ENCODE assay signal across 10 cellular contexts in genomic region chr5:172559004-172559932, GRCh38.
A peak's percentile ranks its signal among the peaks of the same experiment; 100 is the strongest.
DNase-seq lines count a peak whose midpoint lies in the region; ATAC-seq and TF ChIP-seq lines count a peak whose summit lies in the region.
"Had no signal": no experiment of that assay in that cellular context is flagged by ENCODE, and none has a peak within 500 bp of the region (broad histone marks: within the 10 kb centered on the region; RNA-seq: fewer than 3 reads in every experiment).

No MANE protein-coding gene starts in this region.

- H3K27me3 ChIP-seq in heart left ventricle, result no peaks in the 10 kb centered on the region

- intact Hi-C loops in heart left ventricle (cut with DNase I), result loop anchor here in 3 of 10 donors (5.0 to 10.0 kb wide), 3 partner anchors 83 to 138 kb away; partner anchors contain the start of gene NEURL1B (in 3 of the 3)

- WGBS in heart left ventricle, 4 donors, result 57 to 73% (median 65%) methylated on average over 22 to 23 of the region's 23 CpGs

- H3K27ac Mint-ChIP-seq in T-helper 17 cell (no peak overlapping the region), progenitor cell of endocrine pancreas (no peak overlapping the region)
- H3K27ac Mint-ChIP-seq: activated T-helper 1 cell treated with anti-CD3 and anti-CD28 coated beads, Interleukin-12 subunit alpha, Interleukin-12 subunit beta, Interleukin-2, Interleukin-4 antibody, amounts not matched to agents 30 ng/mL and 10 ng/mL and 1 ng/mL, durations not matched to agents 14 hours and 24 hours and 36 hours had no signal

- peak; percentile 13 to 75 (median 63) for ATAC-seq in heart left ventricle
- ATAC-seq in T-helper 17 cell, result no peak
- ATAC-seq in HG03460 (IDR thresholded peaks at IDR 0.05; ENCODE audit: unreplicated experiment), result no peak

- peak overlapping the region; percentile 12; the same call in 1 of the 2 replicates for H3K27ac ChIP-seq in VCaP
- H3K27ac ChIP-seq in heart left ventricle, result peak overlapping the region in 11 of 12 donors; percentile 68 to 90 (median 78)

- H3K36me3 Mint-ChIP-seq in T-helper 17 cell (ENCODE audit: low read depth) (no peaks in the 10 kb centered on the region), progenitor cell of endocrine pancreas (ENCODE audit: insufficient read depth) (no peaks in the 10 kb centered on the region)

- H3K27me3 Mint-ChIP-seq in T-helper 17 cell (peaks cover 64% of the 10 kb centered on the region), progenitor cell of endocrine pancreas (peaks cover 48% of the 10 kb centered on the region)

- H3K4me3 Mint-ChIP-seq in T-helper 17 cell (no peak overlapping the region), progenitor cell of endocrine pancreas (ENCODE audit: low read depth) (no peak overlapping the region)
- H3K4me3 Mint-ChIP-seq: activated T-helper 1 cell treated with anti-CD3 and anti-CD28 coated beads, Interleukin-12 subunit alpha, Interleukin-12 subunit beta, Interleukin-2, Interleukin-4 antibody, amounts not matched to agents 30 ng/mL and 10 ng/mL and 1 ng/mL, durations not matched to agents 14 hours and 24 hours and 36 hours had no signal

- TF ChIP-seq CTCF in VCaP (conservative IDR thresholded peaks at IDR 0.05) (no peak), heart left ventricle (IDR thresholded peaks at IDR 0.05) (no peak), progenitor cell of endocrine pancreas (IDR thresholded peaks at IDR 0.05; ENCODE audit: unreplicated experiment) (no peak)

- peaks cover 10 to 46% (median 34%) of the 10 kb centered on the region in 12 donors for H3K4me1 ChIP-seq in heart left ventricle

- no peaks in the 10 kb centered on the region for H3K4me1 Mint-ChIP-seq in T-helper 17 cell
- peaks cover 43% of the 10 kb centered on the region for H3K4me1 Mint-ChIP-seq in progenitor cell of endocrine pancreas (ENCODE audit: low read depth)

- DNase-seq in GM03348 (ENCODE audit: low spot score), result peak; percentile 76
- peak; percentile 43 to 80 (median 66) for DNase-seq in heart left ventricle
- peak; percentile 87 for DNase-seq in skeletal muscle cell (ENCODE audit: low read depth)
- DNase-seq in T-helper 17 cell, result no peak
- no peak for DNase-seq in progenitor cell of endocrine pancreas (ENCODE audit: low spot score, unreplicated experiment)
- DNase-seq in D341Med (ENCODE audit: low spot score), result no peak
- DNase-seq: GDM1 had no signal

- no peaks in the 10 kb centered on the region for H3K9me3 Mint-ChIP-seq in progenitor cell of endocrine pancreas (ENCODE audit: low read depth)
- H3K9me3 Mint-ChIP-seq: activated T-helper 1 cell treated with anti-CD3 and anti-CD28 coated beads, Interleukin-12 subunit alpha, Interleukin-12 subunit beta, Interleukin-2, Interleukin-4 antibody, amounts not matched to agents 30 ng/mL and 10 ng/mL and 1 ng/mL, durations not matched to agents 14 hours and 24 hours and 36 hours had no signal

- H3K4me3 ChIP-seq in heart left ventricle, result peak overlapping the region in 10 of 12 donors; percentile 5 to 50 (median 24)
- peak overlapping the region; percentile 31 for H3K4me3 ChIP-seq in skeletal muscle cell (ENCODE audit: low read depth, low read length)

- no peaks in the 10 kb centered on the region for H3K36me3 ChIP-seq in heart left ventricle

- no peak for TF ChIP-seq POLR2A in heart left ventricle (IDR thresholded peaks at IDR 0.05)

- H3K9me3 ChIP-seq in heart left ventricle (no peaks in the 10 kb centered on the region), T-helper 17 cell (ENCODE audit: control insufficient read depth, low read length, poor library complexity, severe bottlenecking) (no peaks in the 10 kb centered on the region)

Comparison
In these comparisons a context has a peak if more than half of its experiments do, and no peak if none do; other contexts are left out.
1. DNase-seq: peak in GM03348 (single experiment), heart left ventricle (5 of 5) and skeletal muscle cell (single experiment); none in T-helper 17 cell (0 of 3), progenitor cell of endocrine pancreas (single experiment) and D341Med (single experiment).
2. ATAC-seq: peak in heart left ventricle (4 of 4); none in T-helper 17 cell (single experiment) and HG03460 (single experiment).